Comparison of ENCODE assay signal across 8 cellular contexts in the genomic region with DNA sequence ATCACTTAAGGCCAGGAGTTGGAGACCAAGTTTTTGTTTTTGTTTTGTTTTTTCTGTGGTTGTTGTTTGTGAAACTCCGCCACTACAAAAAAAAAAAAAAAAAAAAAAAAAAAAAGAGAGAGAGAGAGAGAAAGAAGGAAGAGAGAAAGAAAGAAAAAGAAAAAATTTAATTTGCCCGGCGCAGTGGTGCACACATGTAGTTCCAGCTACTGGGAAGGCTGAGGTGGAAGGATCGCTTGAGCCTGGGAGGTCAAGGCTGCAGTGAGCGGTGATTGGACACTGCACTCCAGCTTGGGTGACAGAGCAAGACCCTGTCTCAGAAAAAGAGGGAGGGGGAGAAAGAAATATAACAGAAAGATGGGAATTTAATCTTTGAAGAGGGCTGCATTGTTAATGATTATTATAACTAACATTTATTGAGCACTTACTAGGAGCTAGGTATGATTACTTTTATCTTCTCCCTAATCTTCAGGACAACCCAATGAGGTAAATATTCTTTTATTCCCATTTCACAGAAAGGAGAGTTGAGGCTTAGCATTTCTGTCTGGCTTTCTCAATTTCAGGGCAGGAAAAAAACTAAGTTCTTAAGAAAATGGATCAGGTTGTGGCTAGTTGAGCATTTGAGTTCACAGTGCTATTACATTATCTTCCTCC. TPM values are rescaled to one million over a fixed set of nuclear protein-coding genes. Genes with fewer than 3 reads are reported as not detected.
A peak's percentile ranks its signal among the peaks of the same experiment; 100 is the strongest.
DNase-seq lines count a peak whose midpoint lies in the region; ATAC-seq and TF ChIP-seq lines count a peak whose summit lies in the region.

No MANE protein-coding gene starts in this region.

- no peaks in the 10 kb centered on the region for H3K9me3 ChIP-seq in right cardiac atrium (ENCODE audit: control insufficient read depth, low read length)
- H3K9me3 ChIP-seq in muscle layer of colon (ENCODE audit: low read length): no peaks in the 10 kb centered on the region

- H3K4me1 ChIP-seq in right cardiac atrium (ENCODE audit: control insufficient read depth, insufficient read depth, low read length): no peaks in the 10 kb centered on the region
- peaks cover 3% of the 10 kb centered on the region for H3K4me1 ChIP-seq in muscle layer of colon (ENCODE audit: insufficient read depth, low read length)

- H3K4me3 ChIP-seq in right cardiac atrium (ENCODE audit: low read length) (peak overlapping the region; percentile 44), astrocyte of the spinal cord (ENCODE audit: low read depth, low read length) (peak overlapping the region; percentile 86), muscle layer of colon (ENCODE audit: low read depth in 1 of 2, low read length in 2 of 2) (peak overlapping the region; percentile 64 to 70)

- H3K27me3 ChIP-seq in right cardiac atrium (ENCODE audit: control insufficient read depth, insufficient read depth) (no peaks in the 10 kb centered on the region), muscle layer of colon (ENCODE audit: control insufficient read depth in 1 of 2, insufficient read depth in 2 of 2, low read length in 2 of 2) (no peaks in the 10 kb centered on the region)

- TF ChIP-seq POLR2A in erythroblast (IDR thresholded peaks at IDR 0.05; ENCODE audit: low read length): no peak

- intact Hi-C loops in right cardiac atrium (cut with DNase I): no loop called here
- intact Hi-C loops in cardiac septum (cut with DNase I): loop anchor here (10.0 kb wide), 1 partner anchor 587 kb away; the partner anchor contains the start of gene MED7

- in situ Hi-C loops in astrocyte of the spinal cord (cut with HindIII; ENCODE audit: low sequenced_read_pairs): no loop called here

- ATAC-seq in right cardiac atrium: no peak

- H3K27ac ChIP-seq in right cardiac atrium (ENCODE audit: low read length) (no peak overlapping the region), muscle layer of colon (ENCODE audit: low read depth, low read length) (no peak overlapping the region)

- 91% methylated on average over 5 of the region's 5 CpGs for WGBS in right cardiac atrium

- TF ChIP-seq CTCF in astrocyte of the spinal cord (IDR thresholded peaks at IDR 0.05; ENCODE audit: low read depth, low read length): no peak

- peak overlapping the region; percentile 22 for H3K9ac ChIP-seq in muscle layer of colon (ENCODE audit: low read length)

- peaks cover 11% of the 10 kb centered on the region for H3K36me3 ChIP-seq in muscle layer of colon (ENCODE audit: insufficient read depth, low read length)

- DNase-seq in right cardiac atrium (no peak), cardiac septum (ENCODE audit: low spot score) (no peak), astrocyte of the spinal cord (ENCODE audit: low read depth, low spot score) (no peak), NCI-H1417 (lab: John Stamatoyannopoulos, UW) (no peak), erythroblast (lab: John Stamatoyannopoulos, UW) (no peak), GM03348 (ENCODE audit: low spot score) (no peak), NCI-H1436 (lab: John Stamatoyannopoulos, UW) (no peak)

RNA-seq across cellular contexts. Expression of gene THG1L, which starts 1.0 kb away (rescaled TPM):
- total RNA-seq in right cardiac atrium: 10 to 100 TPM in 1 of 4 donors, 1 to 10 TPM in 3; 6.3 to 11.6 (median 7.3) TPM
- 5.4 TPM for polyA plus RNA-seq in right cardiac atrium
- total RNA-seq in cardiac septum: 6.2 TPM

RNA-seq across cellular contexts. Expression of gene LSM11, which starts 11.3 kb away (rescaled TPM):
- total RNA-seq in right cardiac atrium (1 to 10 TPM; 1.7 to 2.5 (median 1.9) TPM), cardiac septum (1.5 TPM)
- 0.84 TPM for polyA plus RNA-seq in right cardiac atrium
